Comparison of ENCODE assay signal across 8 cellular contexts in the genomic region with DNA sequence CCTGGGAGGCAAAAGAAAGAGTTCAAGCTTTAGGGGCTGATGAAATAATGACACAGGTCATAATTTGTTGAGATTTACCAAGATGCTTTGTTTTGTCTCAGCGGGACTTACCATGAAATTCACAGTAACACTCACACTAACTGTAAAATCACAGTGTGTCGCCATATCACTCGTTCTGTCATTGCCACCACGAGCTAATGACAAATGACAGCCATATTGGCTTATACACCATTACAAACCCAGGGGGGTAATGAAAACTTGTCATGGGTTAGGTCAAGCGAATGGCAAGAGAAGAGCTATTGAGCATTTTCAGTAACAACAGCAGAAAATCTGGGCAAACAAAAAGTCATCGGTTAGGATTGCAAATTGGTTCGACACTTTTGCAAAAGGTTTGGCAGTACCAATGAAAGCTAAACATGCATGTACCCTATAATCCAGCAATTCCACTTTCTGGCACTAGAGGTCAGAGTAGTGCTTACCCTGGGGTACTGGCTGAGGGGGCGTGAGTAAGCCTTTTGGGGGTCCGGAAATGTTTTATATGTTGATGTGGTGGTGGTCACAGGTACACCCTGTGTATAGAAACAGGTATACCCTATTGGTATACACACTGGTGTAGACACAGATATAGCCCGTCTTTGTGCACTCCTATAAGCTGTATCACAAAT.
A peak's percentile ranks its signal among the peaks of the same experiment; 100 is the strongest.
DNase-seq lines count a peak whose midpoint lies in the region; ATAC-seq and TF ChIP-seq lines count a peak whose summit lies in the region.

No MANE protein-coding gene starts in this region.

- no peaks in the 10 kb centered on the region for H3K27me3 ChIP-seq in effector memory CD4-positive, alpha-beta T cell (replicated peaks; ENCODE audit: control insufficient read depth, insufficient read depth, low read length, poor library complexity, severe bottlenecking)

- peak; percentile 61 for ATAC-seq in HG03342 (IDR thresholded peaks at IDR 0.05; ENCODE audit: unreplicated experiment)
- no peak for ATAC-seq in GM19455 (IDR thresholded peaks at IDR 0.05; ENCODE audit: unreplicated experiment)

- no peaks in the 10 kb centered on the region for H3K4me1 ChIP-seq in effector memory CD4-positive, alpha-beta T cell (ENCODE audit: control insufficient read depth, insufficient read depth, low read length, poor library complexity, severe bottlenecking)

- H3K27ac Mint-ChIP-seq in activated naive CD8-positive, alpha-beta T cell treated with anti-CD3 and anti-CD28 coated beads for 36 hours = no peak overlapping the region
- H3K27ac Mint-ChIP-seq in mesothelial cell of epicardium = no peak overlapping the region

- peak; percentile 22 for TF ChIP-seq CTCF in mesothelial cell of epicardium (IDR thresholded peaks at IDR 0.05; ENCODE audit: unreplicated experiment)

- no peak overlapping the region for H3K27ac ChIP-seq in effector memory CD4-positive, alpha-beta T cell (ENCODE audit: insufficient read depth, low read length, poor library complexity, severe bottlenecking)

- DNase-seq in EL = peak; percentile 2
- peak; percentile 3 for DNase-seq in activated naive CD8-positive, alpha-beta T cell treated with anti-CD3 and anti-CD28 coated beads for 36 hours
- DNase-seq in mesothelial cell of epicardium (ENCODE audit: low spot score in 2 of 2, unreplicated experiment in 2 of 2) = no peak
- DNase-seq in effector memory CD4-positive, alpha-beta T cell = no peak
- DNase-seq in ecto neural progenitor cell (ENCODE audit: low spot score) = no peak
- no peak for DNase-seq in SIG-M5 (lab: John Stamatoyannopoulos, UW)

- no peak overlapping the region for H3K4me3 ChIP-seq in effector memory CD4-positive, alpha-beta T cell (ENCODE audit: insufficient read depth, low read depth, low read length, poor library complexity, severe bottlenecking)

- no peaks in the 10 kb centered on the region for H3K4me1 Mint-ChIP-seq in activated naive CD8-positive, alpha-beta T cell treated with anti-CD3 and anti-CD28 coated beads for 36 hours
- no peaks in the 10 kb centered on the region for H3K4me1 Mint-ChIP-seq in mesothelial cell of epicardium

- H3K36me3 Mint-ChIP-seq in activated naive CD8-positive, alpha-beta T cell treated with anti-CD3 and anti-CD28 coated beads for 36 hours = no peaks in the 10 kb centered on the region
- H3K36me3 Mint-ChIP-seq in mesothelial cell of epicardium = peaks cover 11% of the 10 kb centered on the region

- no peak overlapping the region for H3K4me3 Mint-ChIP-seq in activated naive CD8-positive, alpha-beta T cell treated with anti-CD3 and anti-CD28 coated beads for 36 hours
- H3K4me3 Mint-ChIP-seq in mesothelial cell of epicardium = no peak overlapping the region

- no peaks in the 10 kb centered on the region for H3K9me3 ChIP-seq in effector memory CD4-positive, alpha-beta T cell (ENCODE audit: control insufficient read depth, low read length)

- no peaks in the 10 kb centered on the region for H3K36me3 ChIP-seq in effector memory CD4-positive, alpha-beta T cell (ENCODE audit: control insufficient read depth, insufficient read depth, low read length)

- no peaks in the 10 kb centered on the region for H3K9me3 Mint-ChIP-seq in activated naive CD8-positive, alpha-beta T cell treated with anti-CD3 and anti-CD28 coated beads for 36 hours
- peaks cover 30% of the 10 kb centered on the region for H3K9me3 Mint-ChIP-seq in mesothelial cell of epicardium

- no peaks in the 10 kb centered on the region for H3K27me3 Mint-ChIP-seq in activated naive CD8-positive, alpha-beta T cell treated with anti-CD3 and anti-CD28 coated beads for 36 hours
- no peaks in the 10 kb centered on the region for H3K27me3 Mint-ChIP-seq in mesothelial cell of epicardium (ENCODE audit: low read depth)

Comparison
In these comparisons a context has a peak if more than half of its experiments do, and no peak if none do; other contexts are left out.
1. DNase-seq: peak in EL (single experiment) and activated naive CD8-positive, alpha-beta T cell treated with anti-CD3 and anti-CD28 coated beads for 36 hours (single experiment); none in mesothelial cell of epicardium (0 of 2), effector memory CD4-positive, alpha-beta T cell (0 of 3), ecto neural progenitor cell (single experiment) and SIG-M5 (single experiment).